21 cellular contexts compared by ENCODE assay signal in the genomic region with DNA sequence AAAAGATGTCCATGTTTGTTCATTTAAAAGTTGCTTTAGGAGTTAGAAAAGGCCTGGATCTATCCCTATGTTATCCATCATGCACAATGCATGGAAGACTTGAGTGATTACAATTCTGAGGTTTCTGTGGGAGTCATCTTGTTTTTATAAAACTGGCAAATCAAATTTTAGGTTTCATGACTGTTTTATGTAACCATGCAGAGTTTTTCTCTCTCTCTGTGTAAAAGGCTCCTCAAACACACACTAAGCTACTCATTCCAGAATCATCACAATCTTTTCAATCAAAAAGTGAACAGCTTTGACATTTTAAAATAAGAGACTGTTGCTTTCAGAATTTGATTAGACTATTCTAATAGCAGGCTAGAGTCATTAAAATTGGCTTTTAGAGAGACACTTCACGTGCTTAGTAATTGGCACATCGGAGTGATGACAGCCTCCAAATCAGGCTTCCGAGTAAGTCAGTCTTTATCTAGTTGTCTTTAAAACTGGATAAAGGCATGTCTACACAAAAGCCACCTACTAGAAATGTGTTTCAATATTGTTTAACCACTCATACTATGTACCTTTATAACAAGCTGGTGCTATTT. TPM values are rescaled to one million over a fixed set of nuclear protein-coding genes. Genes with fewer than 3 reads are reported as not detected.
DNase-seq lines count a peak whose midpoint lies in the region; ATAC-seq and TF ChIP-seq lines count a peak whose summit lies in the region.
"Had no signal": no experiment of that assay in that cellular context is flagged by ENCODE, and none has a peak within 500 bp of the region (broad histone marks: within the 10 kb centered on the region; RNA-seq: fewer than 3 reads in every experiment).

No MANE protein-coding gene starts in this region.

- H3K36me3 ChIP-seq in right atrium auricular region (no peaks in the 10 kb centered on the region), heart left ventricle (no peaks in the 10 kb centered on the region)

- no peaks in the 10 kb centered on the region for H3K27me3 Mint-ChIP-seq in mesothelial cell of epicardium (ENCODE audit: low read depth)
- H3K27me3 Mint-ChIP-seq in stimulated activated naive B cell treated with anti-CD40 and anti-IgM and Interleukin-4, amounts not matched to agents 10 μg/mL and 1 μg/mL and 100 μg/mL, for 72 hours = peaks cover 0 to 8% of the 10 kb centered on the region in 2 donors
- H3K27me3 Mint-ChIP-seq in WTC11 (ENCODE audit: low read depth) = peaks cover 41% of the 10 kb centered on the region

- H3K4me1 ChIP-seq in right atrium auricular region (peaks cover 0 to 5% of the 10 kb centered on the region in 2 donors), heart left ventricle (peaks cover 0 to 50% (median 13%) of the 10 kb centered on the region in 12 donors)

- peak; percentile 54 for ATAC-seq in Right ventricle myocardium inferior
- ATAC-seq in heart left ventricle = peak; percentile 62 to 69 (median 66)
- ATAC-seq in stimulated activated naive B cell treated with anti-CD40 and anti-IgM and Interleukin-4, amounts not matched to agents 10 μg/mL and 1 μg/mL and 100 μg/mL, for 72 hours (replicated peaks) = no peak
- no peak for ATAC-seq in WTC11
- ATAC-seq in HG02623 (IDR thresholded peaks at IDR 0.05; ENCODE audit: unreplicated experiment) = no peak
- ATAC-seq: PC-3 had no signal

- CTCF ChIA-PET in WTC11 (lab: Charles Lee) = interaction anchor here (0.8 to 1.5 kb wide), 2 partner anchors 11 to 75 kb away, joined by 3 to 5 read pairs; no protein-coding TSS in a partner anchor

- TF ChIP-seq CTCF in right atrium auricular region (IDR thresholded peaks at IDR 0.05) (no peak), heart left ventricle (IDR thresholded peaks at IDR 0.05) (no peak), mesothelial cell of epicardium (IDR thresholded peaks at IDR 0.05; ENCODE audit: unreplicated experiment) (no peak), WTC11 (IDR thresholded peaks at IDR 0.05) (no peak)

- 45 to 49% (median 48%) methylated on average over 3 of the region's 3 CpGs for WGBS in heart left ventricle, 4 donors

- H3K4me3 Mint-ChIP-seq in mesothelial cell of epicardium (no peak overlapping the region), WTC11 (no peak overlapping the region)
- H3K4me3 Mint-ChIP-seq in stimulated activated naive B cell treated with anti-CD40 and anti-IgM and Interleukin-4, amounts not matched to agents 10 μg/mL and 1 μg/mL and 100 μg/mL, for 72 hours = no peak overlapping the region

- H3K36me3 Mint-ChIP-seq in mesothelial cell of epicardium (peaks cover 6% of the 10 kb centered on the region), WTC11 (no peaks in the 10 kb centered on the region)
- no peaks in the 10 kb centered on the region for H3K36me3 Mint-ChIP-seq in stimulated activated naive B cell treated with anti-CD40 and anti-IgM and Interleukin-4, amounts not matched to agents 10 μg/mL and 1 μg/mL and 100 μg/mL, for 72 hours

- no peaks in the 10 kb centered on the region for H3K9me3 Mint-ChIP-seq in mesothelial cell of epicardium
- no peaks in the 10 kb centered on the region for H3K9me3 Mint-ChIP-seq in stimulated activated naive B cell treated with anti-CD40 and anti-IgM and Interleukin-4, amounts not matched to agents 10 μg/mL and 1 μg/mL and 100 μg/mL, for 72 hours
- H3K9me3 Mint-ChIP-seq in WTC11 = 0 out of 2 replicates have a peak, but pooled peaks cover 4% of the 10 kb centered on the region

- H3K4me1 Mint-ChIP-seq in mesothelial cell of epicardium (peaks cover 23% of the 10 kb centered on the region), WTC11 (peaks cover 6% of the 10 kb centered on the region)
- no peaks in the 10 kb centered on the region for H3K4me1 Mint-ChIP-seq in stimulated activated naive B cell treated with anti-CD40 and anti-IgM and Interleukin-4, amounts not matched to agents 10 μg/mL and 1 μg/mL and 100 μg/mL, for 72 hours

- intact Hi-C loops in Right ventricle myocardium inferior (cut with DNase I) = no loop called here
- intact Hi-C loops in heart left ventricle (cut with DNase I) = no loop called here

- no peaks in the 10 kb centered on the region for H3K9me3 ChIP-seq in right atrium auricular region
- H3K9me3 ChIP-seq in heart left ventricle = no peaks in the 10 kb centered on the region

- no peak overlapping the region for H3K4me3 ChIP-seq in right atrium auricular region
- no peak overlapping the region for H3K4me3 ChIP-seq in heart left ventricle

- no peak for TF ChIP-seq POLR2A in heart left ventricle (IDR thresholded peaks at IDR 0.05)

- DNase-seq in Right ventricle myocardium inferior (ENCODE audit: missing footprints) (no peak), right atrium auricular region (ENCODE audit: low spot score) (no peak), heart left ventricle (peak in 2 of 5 donors; percentile 25 to 40), mesothelial cell of epicardium (ENCODE audit: low spot score in 2 of 2, unreplicated experiment in 2 of 2) (no peak), WTC11 (ENCODE audit: low spot score) (no peak), H4 (ENCODE audit: low spot score) (no peak)
- DNase-seq in stimulated activated naive B cell treated with anti-CD40 and anti-IgM and Interleukin-4, amounts not matched to agents 10 μg/mL and 1 μg/mL and 100 μg/mL, for 72 hours = no peak
- DNase-seq: 8988T, ACHN, Calu3, DND-41, Karpas-422, NCI-H1092, NCI-H1436, NCI-H187, NCI-H2081 treated with DMSO at 0.1 percent for 48 hours, NCI-H748 treated with DMSO at 0.1 percent for 48 hours, PC-3, SHP77 had no signal

- H3K27ac Mint-ChIP-seq in mesothelial cell of epicardium (peak overlapping the region; percentile 23), WTC11 (no peak overlapping the region)
- H3K27ac Mint-ChIP-seq in stimulated activated naive B cell treated with anti-CD40 and anti-IgM and Interleukin-4, amounts not matched to agents 10 μg/mL and 1 μg/mL and 100 μg/mL, for 72 hours = peak overlapping the region; percentile 21

- H3K27ac ChIP-seq in right atrium auricular region (no peak overlapping the region), heart left ventricle (peak overlapping the region in 4 of 12 donors; percentile 19 to 53 (median 26))
- H3K27ac ChIP-seq: HL-60 had no signal

- H3K27me3 ChIP-seq in right atrium auricular region (no peaks in the 10 kb centered on the region), heart left ventricle (no peaks in the 10 kb centered on the region)

- POLR2A ChIA-PET in WTC11 (lab: Charles Lee) = no interaction called here

TF ChIP-seq in WTC11, 78 proteins besides CTCF, POLR2A, EP300 and RAD21 (continues in another document):
- TF ChIP-seq OVOL2 (CRISPR knock-in tag; IDR thresholded peaks at IDR 0.05; ENCODE audit: borderline replicate concordance) = no peak
- TF ChIP-seq, protein P1, sequence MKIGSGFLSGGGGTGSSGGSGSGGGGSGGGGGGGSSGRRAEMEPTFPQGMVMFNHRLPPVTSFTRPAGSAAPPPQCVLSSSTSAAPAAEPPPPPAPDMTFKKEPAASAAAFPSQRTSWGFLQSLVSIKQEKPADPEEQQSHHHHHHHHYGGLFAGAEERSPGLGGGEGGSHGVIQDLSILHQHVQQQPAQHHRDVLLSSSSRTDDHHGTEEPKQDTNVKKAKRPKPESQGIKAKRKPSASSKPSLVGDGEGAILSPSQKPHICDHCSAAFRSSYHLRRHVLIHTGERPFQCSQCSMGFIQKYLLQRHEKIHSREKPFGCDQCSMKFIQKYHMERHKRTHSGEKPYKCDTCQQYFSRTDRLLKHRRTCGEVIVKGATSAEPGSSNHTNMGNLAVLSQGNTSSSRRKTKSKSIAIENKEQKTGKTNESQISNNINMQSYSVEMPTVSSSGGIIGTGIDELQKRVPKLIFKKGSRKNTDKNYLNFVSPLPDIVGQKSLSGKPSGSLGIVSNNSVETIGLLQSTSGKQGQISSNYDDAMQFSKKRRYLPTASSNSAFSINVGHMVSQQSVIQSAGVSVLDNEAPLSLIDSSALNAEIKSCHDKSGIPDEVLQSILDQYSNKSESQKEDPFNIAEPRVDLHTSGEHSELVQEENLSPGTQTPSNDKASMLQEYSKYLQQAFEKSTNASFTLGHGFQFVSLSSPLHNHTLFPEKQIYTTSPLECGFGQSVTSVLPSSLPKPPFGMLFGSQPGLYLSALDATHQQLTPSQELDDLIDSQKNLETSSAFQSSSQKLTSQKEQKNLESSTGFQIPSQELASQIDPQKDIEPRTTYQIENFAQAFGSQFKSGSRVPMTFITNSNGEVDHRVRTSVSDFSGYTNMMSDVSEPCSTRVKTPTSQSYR (CRISPR knock-in tag; IDR thresholded peaks at IDR 0.05) = no peak
- TF ChIP-seq, protein P2, sequence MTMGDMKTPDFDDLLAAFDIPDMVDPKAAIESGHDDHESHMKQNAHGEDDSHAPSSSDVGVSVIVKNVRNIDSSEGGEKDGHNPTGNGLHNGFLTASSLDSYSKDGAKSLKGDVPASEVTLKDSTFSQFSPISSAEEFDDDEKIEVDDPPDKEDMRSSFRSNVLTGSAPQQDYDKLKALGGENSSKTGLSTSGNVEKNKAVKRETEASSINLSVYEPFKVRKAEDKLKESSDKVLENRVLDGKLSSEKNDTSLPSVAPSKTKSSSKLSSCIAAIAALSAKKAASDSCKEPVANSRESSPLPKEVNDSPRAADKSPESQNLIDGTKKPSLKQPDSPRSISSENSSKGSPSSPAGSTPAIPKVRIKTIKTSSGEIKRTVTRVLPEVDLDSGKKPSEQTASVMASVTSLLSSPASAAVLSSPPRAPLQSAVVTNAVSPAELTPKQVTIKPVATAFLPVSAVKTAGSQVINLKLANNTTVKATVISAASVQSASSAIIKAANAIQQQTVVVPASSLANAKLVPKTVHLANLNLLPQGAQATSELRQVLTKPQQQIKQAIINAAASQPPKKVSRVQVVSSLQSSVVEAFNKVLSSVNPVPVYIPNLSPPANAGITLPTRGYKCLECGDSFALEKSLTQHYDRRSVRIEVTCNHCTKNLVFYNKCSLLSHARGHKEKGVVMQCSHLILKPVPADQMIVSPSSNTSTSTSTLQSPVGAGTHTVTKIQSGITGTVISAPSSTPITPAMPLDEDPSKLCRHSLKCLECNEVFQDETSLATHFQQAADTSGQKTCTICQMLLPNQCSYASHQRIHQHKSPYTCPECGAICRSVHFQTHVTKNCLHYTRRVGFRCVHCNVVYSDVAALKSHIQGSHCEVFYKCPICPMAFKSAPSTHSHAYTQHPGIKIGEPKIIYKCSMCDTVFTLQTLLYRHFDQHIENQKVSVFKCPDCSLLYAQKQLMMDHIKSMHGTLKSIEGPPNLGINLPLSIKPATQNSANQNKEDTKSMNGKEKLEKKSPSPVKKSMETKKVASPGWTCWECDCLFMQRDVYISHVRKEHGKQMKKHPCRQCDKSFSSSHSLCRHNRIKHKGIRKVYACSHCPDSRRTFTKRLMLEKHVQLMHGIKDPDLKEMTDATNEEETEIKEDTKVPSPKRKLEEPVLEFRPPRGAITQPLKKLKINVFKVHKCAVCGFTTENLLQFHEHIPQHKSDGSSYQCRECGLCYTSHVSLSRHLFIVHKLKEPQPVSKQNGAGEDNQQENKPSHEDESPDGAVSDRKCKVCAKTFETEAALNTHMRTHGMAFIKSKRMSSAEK (CRISPR knock-in tag; IDR thresholded peaks at IDR 0.05; ENCODE audit: borderline replicate concordance) = no peak

RNA-seq across cellular contexts. Expression of a gene that starts 31.9 kb away (rescaled TPM):
- 14.5 TPM for total RNA-seq in Right ventricle myocardium inferior
- total RNA-seq in right atrium auricular region = 10 to 100 TPM in 1 of 2 donors, 1 to 10 TPM in 1; 7.6 to 19.7 TPM
- 10 to 100 TPM; 15.5 to 39.2 (median 21.1) TPM for total RNA-seq in heart left ventricle
- polyA plus RNA-seq in heart left ventricle = 1 to 10 TPM; 3.2 to 6.8 TPM
- total RNA-seq in mesothelial cell of epicardium = 79.4 to 89.1 TPM (median 80.7 TPM) in 3 replicates
- 11.7 to 16.4 TPM (median 15.3 TPM) in 3 replicates for total RNA-seq in WTC11 (2021)
- 1.1 and 1.8 TPM in 2 replicates for total RNA-seq in H4 (2014; rRNA removed; shearing (Covaris generic))

Comparison
In these comparisons a context has a peak if more than half of its experiments do, and no peak if none do; other contexts are left out.
1. ATAC-seq: peak in Right ventricle myocardium inferior (single experiment) and heart left ventricle (4 of 4); none in stimulated activated naive B cell treated with anti-CD40 and anti-IgM and Interleukin-4, amounts not matched to agents 10 μg/mL and 1 μg/mL and 100 μg/mL, for 72 hours (0 of 2), WTC11 (single experiment) and HG02623 (single experiment).